9 cellular contexts compared by ENCODE assay signal in the genomic region with DNA sequence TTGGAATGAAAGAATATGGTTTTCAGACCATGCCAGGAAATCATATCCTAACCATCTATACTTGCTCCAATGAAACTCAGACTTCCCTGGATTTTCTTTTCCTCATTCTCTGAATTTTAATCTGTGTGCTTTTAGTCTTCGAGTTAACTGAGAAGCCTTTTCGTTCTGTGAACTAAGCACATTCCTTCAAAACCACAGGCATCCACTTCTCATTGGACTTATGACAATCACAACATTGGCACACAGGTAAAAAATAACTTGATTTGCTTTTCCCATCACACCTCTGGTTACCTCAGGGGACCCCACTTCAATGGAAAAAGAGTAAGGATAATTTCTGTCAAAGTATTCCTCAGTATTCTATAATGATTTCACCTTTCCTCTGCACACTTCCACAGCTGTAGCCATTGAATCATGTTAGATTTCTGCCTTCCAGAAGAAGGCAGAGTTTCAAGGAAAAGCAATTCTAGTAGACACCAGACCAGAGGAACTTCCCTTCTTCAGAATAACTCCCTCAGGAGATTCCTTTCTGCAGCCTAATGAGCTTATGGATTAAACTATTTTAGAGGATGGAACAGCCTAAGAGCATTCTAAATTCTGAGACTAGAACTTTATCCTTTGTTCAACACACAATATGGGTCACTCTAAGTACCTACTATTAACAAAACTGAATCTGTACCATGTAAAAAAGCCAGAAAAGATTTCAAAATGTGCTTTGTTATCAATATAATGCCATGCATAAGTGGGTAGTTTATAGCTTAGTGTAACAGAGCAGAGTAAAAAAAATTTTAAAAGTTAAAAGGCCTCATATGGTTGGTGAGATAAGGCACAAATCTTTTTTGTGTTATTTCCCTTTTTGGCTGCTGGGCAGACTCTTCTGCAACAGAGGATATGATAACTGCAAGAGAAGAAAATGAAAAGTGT.
DNase-seq lines count a peak whose midpoint lies in the region; FAIRE-seq and TF ChIP-seq lines count a peak whose summit lies in the region.
"Had no signal": no experiment of that assay in that cellular context is flagged by ENCODE, and none has a peak within 500 bp of the region (broad histone marks: within the 10 kb centered on the region; RNA-seq: fewer than 3 reads in every experiment).

No MANE protein-coding gene starts in this region.

- FAIRE-seq in GM19239 (lab: Jason Lieb, UNC) = no peak

- in situ Hi-C loops in ACHN (cut with HindIII; ENCODE audit: low pct_ligation_motif_present, low pct_unique_long_range_greater_than_20kb, low sequenced_read_pairs) = loop anchor here (25.0 kb wide), 1 partner anchor 224 kb away; no protein-coding TSS in a partner anchor

- no peak for TF ChIP-seq RAD21 in Ishikawa (IDR thresholded peaks at IDR 0.05; ENCODE audit: low read depth)

- no peak for TF ChIP-seq EP300 in Ishikawa (IDR thresholded peaks at IDR 0.05; ENCODE audit: borderline replicate concordance)

- DNase-seq in ACHN = peak; percentile 74
- DNase-seq in astrocyte of the hippocampus (ENCODE audit: low read depth, low spot score) = peak; percentile 88
- DNase-seq in kidney tubule cell (ENCODE audit: low spot score) = peak; percentile 91
- DNase-seq in NOMO-1 (lab: John Stamatoyannopoulos, UW; ENCODE audit: unreplicated experiment in 2 of 2) = no peak
- no peak for DNase-seq in activated CD4-positive, alpha-beta T cell treated with anti-CD3 and anti-CD28 coated beads, Interleukin-2, amount 50 U/mL, for 48 hours
- DNase-seq in GM19239 (ENCODE audit: insufficient read length, low spot score) = no peak
- DNase-seq in NCI-H748 (lab: John Stamatoyannopoulos, UW; ENCODE audit: unreplicated experiment) = no peak
- DNase-seq: MG63 had no signal

TF ChIP-seq in Ishikawa, 13 proteins besides CTCF, POLR2A, EP300 and RAD21:
- TF ChIP-seq TCF12 (IDR thresholded peaks at IDR 0.05; ENCODE audit: low read depth) (no peak), TEAD4 (IDR thresholded peaks at IDR 0.05) (peak; percentile 80), YY1 (IDR thresholded peaks at IDR 0.05; ENCODE audit: low read depth) (no peak)
- TF ChIP-seq, protein P1, sequence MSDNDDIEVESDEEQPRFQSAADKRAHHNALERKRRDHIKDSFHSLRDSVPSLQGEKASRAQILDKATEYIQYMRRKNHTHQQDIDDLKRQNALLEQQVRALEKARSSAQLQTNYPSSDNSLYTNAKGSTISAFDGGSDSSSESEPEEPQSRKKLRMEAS (IDR thresholded peaks at IDR 0.05) = peak; percentile 22; the same call in 1 of the 2 replicates

Comparison
In these comparisons a context has a peak if more than half of its experiments do, and no peak if none do; other contexts are left out.
1. DNase-seq: peak in ACHN (single experiment), astrocyte of the hippocampus (single experiment) and kidney tubule cell (single experiment); none in NOMO-1 (0 of 2), activated CD4-positive, alpha-beta T cell treated with anti-CD3 and anti-CD28 coated beads, Interleukin-2, amount 50 U/mL, for 48 hours (0 of 2), GM19239 (single experiment) and NCI-H748 (single experiment).